ENCODE assay signal across 23 cellular contexts in genomic region chr3:10467904-10468610, GRCh38. TPM values are rescaled to one million over a fixed set of nuclear protein-coding genes. Genes with fewer than 3 reads are reported as not detected.
DNase-seq lines count a peak whose midpoint lies in the region; ATAC-seq and TF ChIP-seq lines count a peak whose summit lies in the region.
"Had no signal": no experiment of that assay in that cellular context is flagged by ENCODE, and none has a peak within 500 bp of the region (broad histone marks: within the 10 kb centered on the region; RNA-seq: fewer than 3 reads in every experiment).

No MANE protein-coding gene starts in this region.

- H3K4me3 ChIP-seq in right atrium auricular region: no peak overlapping the region
- H3K4me3 ChIP-seq in testis: no peak overlapping the region
- H3K4me3 ChIP-seq in left lung: no peak overlapping the region
- H3K4me3 ChIP-seq: K562, transverse colon had no signal

- intact Hi-C loops in left ventricle myocardium superior (cut with micrococcal nuclease) (no loop called here), testis (cut with DNase I; ENCODE audit: low total_unique reads) (no loop called here), left lung (cut with DNase I) (no loop called here)

- DNase-seq in left ventricle myocardium superior: peak; percentile 49
- no peak for DNase-seq in right atrium auricular region (ENCODE audit: low spot score)
- DNase-seq in NCI-H2196 treated with DMSO at 0.1 percent for 48 hours (lab: John Stamatoyannopoulos, UW; ENCODE audit: unreplicated experiment): peak; percentile 40
- DNase-seq in cerebellar nuclear complex (lab: John Stamatoyannopoulos, UW): peak; percentile 60 to 86
- DNase-seq in activated effector memory CD4-positive, alpha-beta T cell treated with Interleukin-2 at 50 U/mL for 16 hours: no peak
- DNase-seq in testis: no peak
- DNase-seq in left lung: no peak
- no peak for DNase-seq in amygdala (lab: John Stamatoyannopoulos, UW)
- DNase-seq: activated CD4-positive, alpha-beta T cell treated with anti-CD3 and anti-CD28 coated beads, Interleukin-2, amount 50 U/mL, for 48 hours; activated naive CD4-positive, alpha-beta T cell treated with anti-CD3 and anti-CD28 coated beads, Interleukin-2, amount 50 U/mL, for 16 hours; activated T-cell treated with anti-CD3 and anti-CD28 coated beads, Interleukin-2, amount 50 U/mL, for 1 hour; CD8-positive, alpha-beta memory T cell; left cardiac atrium; NCI-H1048; NCI-H226; T-helper 1 cell; transverse colon; WERI-Rb-1 had no signal

- H3K27ac ChIP-seq in right atrium auricular region: no peak overlapping the region
- no peak overlapping the region for H3K27ac ChIP-seq in testis
- H3K27ac ChIP-seq in left lung: no peak overlapping the region
- H3K27ac ChIP-seq: epithelial cell of prostate, neutrophil, transverse colon, WERI-Rb-1 had no signal

- WGBS in testis, 2 donors: 67 to 68% methylated on average over 10 to 11 of the region's 11 CpGs

- no peaks in the 10 kb centered on the region for H3K36me3 ChIP-seq in right atrium auricular region
- H3K36me3 ChIP-seq in testis (ENCODE audit: low read depth, missing control alignments): no peaks in the 10 kb centered on the region
- H3K36me3 ChIP-seq in left lung: no peaks in the 10 kb centered on the region
- H3K36me3 ChIP-seq: neutrophil, transverse colon, WERI-Rb-1 had no signal

- TF ChIP-seq CTCF in right atrium auricular region (IDR thresholded peaks at IDR 0.05) (no peak), testis (IDR thresholded peaks at IDR 0.05) (no peak), left lung (IDR thresholded peaks at IDR 0.05) (no peak)

- H3K9me3 ChIP-seq in right atrium auricular region (no peaks in the 10 kb centered on the region), testis (no peaks in the 10 kb centered on the region), left lung (no peaks in the 10 kb centered on the region)
- H3K9me3 ChIP-seq: neutrophil, transverse colon had no signal

- H3K4me1 ChIP-seq in right atrium auricular region (peaks cover 0 to 4% of the 10 kb centered on the region in 2 donors), testis (no peaks in the 10 kb centered on the region), left lung (no peaks in the 10 kb centered on the region)
- H3K4me1 ChIP-seq: transverse colon had no signal

- peaks cover 0 to 6% of the 10 kb centered on the region in 2 donors for H3K27me3 ChIP-seq in right atrium auricular region
- no peaks in the 10 kb centered on the region for H3K27me3 ChIP-seq in testis
- peaks cover 4 to 60% of the 10 kb centered on the region in 2 donors for H3K27me3 ChIP-seq in left lung

- peak; percentile 40 for ATAC-seq in left ventricle myocardium superior
- ATAC-seq in left lung: no peak
- ATAC-seq: K562; left cardiac atrium; stimulated activated memory B cell treated with anti-CD40 and anti-IgM and Interleukin-4, amounts not matched to agents 10 μg/mL and 1 μg/mL and 100 μg/mL, for 72 hours had no signal

- no peak for TF ChIP-seq POLR2A in testis (IDR thresholded peaks at IDR 0.05)

RNA-seq across cellular contexts. Expression of gene ATP2B2, which starts 37.3 kb away (rescaled TPM):
- total RNA-seq in left ventricle myocardium superior (not detected), right atrium auricular region (under 1 TPM; 0.12 to 0.15 TPM), testis (1 to 10 TPM; 1.8 to 2.9 TPM), left lung (under 1 TPM in 1 of 2 donors, not detected in 1; 0.18 TPM)
- 1.1 TPM for polyA plus RNA-seq in testis (ENCODE audit: insufficient read depth, low read depth, low replicate concordance)
- total RNA-seq: CD8-positive, alpha-beta memory T cell; dermis microvascular lymphatic vessel endothelial cell; K562; transverse colon had no signal
- polyA plus RNA-seq: CD8-positive, alpha-beta memory T cell had no signal

Comparison
In these comparisons a context has a peak if more than half of its experiments do, and no peak if none do; other contexts are left out.
1. DNase-seq: peak in left ventricle myocardium superior (single experiment), NCI-H2196 treated with DMSO at 0.1 percent for 48 hours (single experiment) and cerebellar nuclear complex (2 of 2); none in right atrium auricular region (single experiment), activated effector memory CD4-positive, alpha-beta T cell treated with Interleukin-2 at 50 U/mL for 16 hours (single experiment), testis (single experiment), left lung (0 of 2) and amygdala (0 of 56).